8 cellular contexts compared by ENCODE assay signal in the genomic region with DNA sequence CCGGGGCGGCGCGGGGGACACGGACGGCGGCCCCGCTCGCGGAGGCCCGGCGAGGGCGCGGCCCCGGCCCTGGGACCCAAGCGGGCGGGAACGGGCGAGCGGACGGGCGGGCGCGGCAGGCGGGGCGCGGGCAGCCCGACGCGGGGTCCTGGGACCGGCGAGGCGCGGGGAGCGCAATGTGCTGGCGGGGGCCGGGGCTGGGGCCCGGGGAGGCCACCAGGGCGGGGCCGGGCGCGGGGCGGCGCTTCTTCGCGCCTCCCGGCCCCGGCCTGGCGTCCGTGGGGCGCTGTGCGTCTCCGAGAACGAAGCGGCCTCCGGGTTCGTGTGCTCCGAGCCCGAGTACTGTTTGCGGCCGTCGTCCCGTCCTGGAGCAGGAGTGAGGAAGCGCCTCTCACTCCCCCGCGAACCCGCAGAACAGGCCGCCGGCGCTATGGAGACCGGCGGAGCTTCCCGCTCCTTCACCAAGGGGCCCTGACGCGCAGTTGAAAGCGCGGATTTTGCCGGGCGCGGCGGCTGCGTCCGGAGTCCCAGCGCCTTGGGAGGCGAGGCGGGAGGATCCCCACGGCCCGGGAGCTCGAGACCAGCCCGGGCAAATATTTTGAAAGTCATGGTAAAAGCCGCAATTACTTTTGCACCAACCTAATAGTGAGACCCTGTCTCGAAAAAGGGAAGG. TPM values are rescaled to one million over a fixed set of nuclear protein-coding genes. Genes with fewer than 3 reads are reported as not detected.
A peak's percentile ranks its signal among the peaks of the same experiment; 100 is the strongest.
DNase-seq lines count a peak whose midpoint lies in the region; ATAC-seq, FAIRE-seq and TF ChIP-seq lines count a peak whose summit lies in the region.

No MANE protein-coding gene starts in this region.

- H3K9ac ChIP-seq in subcutaneous abdominal adipose tissue (ENCODE audit: low read length in 5 of 5) = peak overlapping the region; percentile 38 to 89 (median 78)

- peak overlapping the region; percentile 66 to 82 for H3K4me3 ChIP-seq in neutrophil (ENCODE audit: low read depth in 1 of 2, low read length in 1 of 2)
- peak overlapping the region; percentile 55 to 75 (median 72) for H3K4me3 ChIP-seq in subcutaneous abdominal adipose tissue (ENCODE audit: low read depth in 1 of 5, low read length in 5 of 5)

- ATAC-seq in GM21737 (IDR thresholded peaks at IDR 0.05; ENCODE audit: unreplicated experiment) = peak; percentile 75

- peak; percentile 64 for TF ChIP-seq CTCF in neutrophil (IDR thresholded peaks at IDR 0.05)

- H3K27me3 ChIP-seq in neutrophil = no peaks in the 10 kb centered on the region
- no peaks in the 10 kb centered on the region for H3K27me3 ChIP-seq in subcutaneous abdominal adipose tissue (ENCODE audit: control insufficient read depth in 5 of 5, insufficient read depth in 4 of 5, low read length in 5 of 5)

- DNase-seq in EH (ENCODE audit: low read depth) (peak; percentile 92), SIG-M5 treated with dmso at 0.1 percent for 504 hours (lab: John Stamatoyannopoulos, UW; ENCODE audit: unreplicated experiment) (peak; percentile 87), frontal cortex (ENCODE audit: low spot score in 2 of 2) (peak; percentile 94 to 96)
- peak; percentile 43 to 87 (median 70) for DNase-seq in activated naive CD4-positive, alpha-beta T cell (lab: John Stamatoyannopoulos, UW)

- H3K4me1 ChIP-seq in neutrophil (ENCODE audit: control insufficient read depth in 1 of 2, insufficient read depth in 1 of 2, low read depth in 1 of 2, low read length in 1 of 2) (peaks cover 46 to 55% of the 10 kb centered on the region in 2 experiments), subcutaneous abdominal adipose tissue (ENCODE audit: control insufficient read depth in 5 of 5, insufficient read depth in 5 of 5, low read length in 5 of 5) (peaks cover 5 to 36% (median 30%) of the 10 kb centered on the region in 5 donors)

- H3K27ac ChIP-seq in KOPT-K1 (ENCODE audit: low read depth, low read length, poor library complexity, severe bottlenecking) (peak overlapping the region; percentile 98), neutrophil (peak overlapping the region; percentile 97), subcutaneous abdominal adipose tissue (ENCODE audit: low read depth, low read length) (peak overlapping the region; percentile 95)

- H3K9me3 ChIP-seq in KOPT-K1 (ENCODE audit: insufficient read depth, low read length, poor library complexity, severe bottlenecking) = no peaks in the 10 kb centered on the region
- no peaks in the 10 kb centered on the region for H3K9me3 ChIP-seq in neutrophil
- no peaks in the 10 kb centered on the region for H3K9me3 ChIP-seq in subcutaneous abdominal adipose tissue (ENCODE audit: control insufficient read depth in 5 of 5, low read length in 5 of 5)

- no peak for FAIRE-seq in frontal cortex (lab: Jason Lieb, UNC)

- H3K36me3 ChIP-seq in KOPT-K1 (ENCODE audit: insufficient read depth, low read length) (peaks cover 34% of the 10 kb centered on the region), neutrophil (peaks cover 11% of the 10 kb centered on the region), subcutaneous abdominal adipose tissue (ENCODE audit: control insufficient read depth in 5 of 5, insufficient read depth in 5 of 5, low read length in 5 of 5) (peaks cover 0 to 17% (median 0%) of the 10 kb centered on the region in 5 donors)

RNA-seq across cellular contexts. Expression of a gene that starts 0.4 kb away (rescaled TPM):
- 44.8 TPM for total RNA-seq in frontal cortex

RNA-seq across cellular contexts. Expression of a gene that starts 51.4 kb away (rescaled TPM):
- total RNA-seq in frontal cortex = 31.0 TPM

Comparison
In these comparisons a context has a peak if more than half of its experiments do, and no peak if none do; other contexts are left out.
1. Peak in every context shown above with its lines: DNase-seq, ATAC-seq, H3K4me3 ChIP-seq and H3K27ac ChIP-seq.